8 cellular contexts compared by ENCODE assay signal in the genomic region with DNA sequence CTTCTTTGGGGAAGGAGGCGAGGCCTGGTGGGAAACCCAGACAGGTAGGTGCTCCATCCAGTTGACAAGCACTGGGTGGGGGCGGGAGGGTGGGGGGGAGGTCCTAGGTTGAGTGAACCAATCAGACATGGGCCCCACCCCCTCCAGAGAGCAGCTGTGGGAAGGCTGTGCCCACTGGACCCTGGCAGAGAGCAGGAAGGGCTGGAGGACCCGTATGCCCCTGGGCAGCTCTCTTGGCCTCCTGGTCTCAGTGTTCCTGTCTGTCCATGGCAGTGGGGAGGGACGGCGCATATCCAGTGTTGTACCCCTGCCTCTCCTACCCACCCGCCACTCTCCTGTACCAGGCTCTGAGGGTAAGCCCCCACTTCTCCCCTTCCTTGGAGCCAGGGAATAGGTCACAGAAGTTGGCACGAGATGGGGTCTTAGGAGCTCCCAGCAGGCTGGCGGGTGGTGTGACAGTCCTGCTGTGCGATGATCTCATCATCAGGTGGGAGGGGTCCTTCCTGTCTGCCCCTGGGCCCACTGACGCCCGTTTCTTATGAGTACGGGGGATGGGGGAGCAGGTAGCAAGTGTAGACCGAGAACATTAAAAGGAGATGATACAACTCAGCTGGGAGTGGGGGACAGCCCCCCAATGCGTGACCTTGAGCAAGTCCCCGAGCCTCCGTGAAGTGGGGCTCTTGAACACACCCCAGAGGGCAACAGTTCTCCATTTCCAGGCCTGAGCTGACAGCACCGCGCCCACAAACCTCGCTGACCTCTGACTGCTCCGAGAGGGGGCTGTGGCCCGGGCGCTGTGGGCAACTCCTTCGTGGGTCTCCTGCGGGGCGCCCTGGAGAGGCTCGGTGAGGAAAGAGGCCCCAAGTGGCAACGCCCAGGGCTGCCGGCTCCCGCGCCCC. TPM values are rescaled to one million over a fixed set of nuclear protein-coding genes. Genes with fewer than 3 reads are reported as not detected.
DNase-seq lines count a peak whose midpoint lies in the region; ATAC-seq and TF ChIP-seq lines count a peak whose summit lies in the region.

No MANE protein-coding gene starts in this region.

- POLR2A ChIA-PET in A673 (lab: Charles Lee; ENCODE audit: low non-redundant PET): no interaction called here
- POLR2A ChIA-PET in HCT116 (lab: Charles Lee): no interaction called here

- H3K9me3 ChIP-seq in A673 (ENCODE audit: low read depth, low read length, poor library complexity, severe bottlenecking) (no peaks in the 10 kb centered on the region), HCT116 (ENCODE audit: control insufficient read depth in 1 of 2, insufficient read depth in 1 of 2, low read depth in 1 of 2, low read length in 2 of 2) (no peaks in the 10 kb centered on the region), muscle layer of duodenum (ENCODE audit: control insufficient read depth in 1 of 2, low read length in 2 of 2) (no peaks in the 10 kb centered on the region)

- peak overlapping the region; percentile 92 for H3K4me2 ChIP-seq in HCT116 (ENCODE audit: low read length)

- intact Hi-C loops in A673 (cut with micrococcal nuclease; ENCODE audit: unreplicated experiment) (no loop called here), HCT116 (cut with micrococcal nuclease) (loop anchor here (2.0 to 10.0 kb wide), 4 partner anchors 53 to 677 kb away; partner anchors contain the start of genes CYBA and ZC3H18)

- TF ChIP-seq CTCF in A673 (conservative IDR thresholded peaks at IDR 0.05; ENCODE audit: low read depth, low read length) (no peak), HCT116 (IDR thresholded peaks at IDR 0.05 in 2 of 3, conservative IDR thresholded peaks at IDR 0.05 in 1 of 3; ENCODE audit: borderline replicate concordance in 1 of 3, insufficient read depth in 1 of 3, low read depth in 2 of 3, low read length in 2 of 3) (no peak)

- H3K27me3 ChIP-seq in A673 (replicated peaks; ENCODE audit: insufficient read depth, low read depth, low read length, poor library complexity) (peaks cover 15% of the 10 kb centered on the region), HCT116 (ENCODE audit: insufficient read depth, low read length) (no peaks in the 10 kb centered on the region), muscle layer of duodenum (ENCODE audit: low read depth, low read length) (no peaks in the 10 kb centered on the region)

- H3K9me2 ChIP-seq in HCT116 (ENCODE audit: insufficient read depth): no peaks in the 10 kb centered on the region

- DNase-seq in A673 (ENCODE audit: low spot score) (peak; percentile 35), HCT116 (ENCODE audit: low read depth, low spot score) (peak; percentile 36), NCI-H524 (lab: John Stamatoyannopoulos, UW) (no peak), GDM1 (lab: John Stamatoyannopoulos, UW) (no peak), RKO (ENCODE audit: low spot score) (no peak)
- peak in 1 of 2 donors; percentile 64 for DNase-seq in activated naive CD4-positive, alpha-beta T cell treated with anti-CD3 and anti-CD28 coated beads, Interleukin-2, amount 50 U/mL, for 72 hours (ENCODE audit: low spot score in 2 of 2)

- peak overlapping the region; percentile 36 to 85 for H3K27ac Mint-ChIP-seq in activated naive CD4-positive, alpha-beta T cell treated with anti-CD3 and anti-CD28 coated beads, Interleukin-2, amount 50 U/mL, for 72 hours

- H3K4me3 ChIP-seq in A673 (ENCODE audit: low read depth, low read length, poor library complexity, severe bottlenecking) (no peak overlapping the region), HCT116 (replicated peaks in 1 of 2; ENCODE audit: low read depth in 1 of 2, low read length in 2 of 2) (peak overlapping the region; percentile 46 to 60), muscle layer of duodenum (ENCODE audit: low read depth in 1 of 2, low read length in 2 of 2) (peak overlapping the region; percentile 33 to 61)

- no peaks in the 10 kb centered on the region for H3K36me3 ChIP-seq in A673 (ENCODE audit: insufficient read depth, low read length, poor library complexity, severe bottlenecking)
- H3K36me3 ChIP-seq in HCT116 (ENCODE audit: control insufficient read depth in 1 of 2, insufficient read depth in 2 of 2, low read length in 2 of 2): no peaks in the 10 kb centered on the region
- H3K36me3 ChIP-seq in muscle layer of duodenum (ENCODE audit: control insufficient read depth in 1 of 2, insufficient read depth in 2 of 2, low read length in 2 of 2): no peaks in the 10 kb centered on the region

- RAD21 ChIA-PET in HCT116 (lab: Charles Lee; ENCODE audit: low non-redundant PET in 1 of 2, low total read pairs in 2 of 2, uncharacterized antibody in 2 of 2, unreplicated experiment in 2 of 2): interaction anchor here in 1 of 2 experiments (0.6 kb wide), 1 partner anchor 67 kb away, joined by 3 read pairs; no protein-coding TSS in a partner anchor

- H3K9me3 Mint-ChIP-seq in activated naive CD4-positive, alpha-beta T cell treated with anti-CD3 and anti-CD28 coated beads, Interleukin-2, amount 50 U/mL, for 72 hours: no peaks in the 10 kb centered on the region

- BruUV-seq in A673 (replicated peaks; lab: Mats Ljungman, UMichigan) (no TSS peak), HCT116 (replicated peaks; lab: Mats Ljungman, UMichigan) (no TSS peak)

- ATAC-seq in HCT116: no peak
- ATAC-seq in activated naive CD4-positive, alpha-beta T cell treated with anti-CD3 and anti-CD28 coated beads, Interleukin-2, amount 50 U/mL, for 72 hours: no peak
- ATAC-seq in GM21367 (IDR thresholded peaks at IDR 0.05; ENCODE audit: unreplicated experiment): no peak

- H4K20me1 ChIP-seq in HCT116 (ENCODE audit: insufficient read depth): no peaks in the 10 kb centered on the region

- no peak overlapping the region for H3K27ac ChIP-seq in A673 (ENCODE audit: low read depth, low read length, poor library complexity, severe bottlenecking)
- peak overlapping the region; percentile 62; the same call in 1 of the 2 replicates for H3K27ac ChIP-seq in HCT116 (ENCODE audit: low read depth, low read length)
- H3K27ac ChIP-seq in muscle layer of duodenum (ENCODE audit: low read length): no peak overlapping the region

- no peak overlapping the region for H2AFZ ChIP-seq in HCT116 (ENCODE audit: low read depth, low read length, poor library complexity, severe bottlenecking)

- CTCF ChIA-PET in A673 (lab: Charles Lee): interaction anchor here (1.0 kb wide), 1 partner anchor 75 kb away, joined by 5 read pairs; no protein-coding TSS in a partner anchor
- CTCF ChIA-PET in HCT116 (lab: Charles Lee): interaction anchor here (0.8 to 1.5 kb wide), 5 partner anchors 8 to 110 kb away, joined by 3 to 10 read pairs (median 4); no protein-coding TSS in a partner anchor

- no peak for TF ChIP-seq POLR2A in HCT116 (IDR thresholded peaks at IDR 0.05; ENCODE audit: borderline replicate concordance, extremely low read depth, insufficient read depth, insufficient read length)

- H3K79me2 ChIP-seq in HCT116 (ENCODE audit: insufficient read depth, low read length): peaks cover 30% of the 10 kb centered on the region

- no peak for TF ChIP-seq RAD21 in HCT116 (IDR thresholded peaks at IDR 0.05; ENCODE audit: low read depth)

- H3K4me1 ChIP-seq in A673 (ENCODE audit: insufficient read depth, low read length, poor library complexity, severe bottlenecking) (peaks cover 45% of the 10 kb centered on the region), HCT116 (ENCODE audit: control insufficient read depth in 1 of 2, insufficient read depth in 2 of 2, low read length in 2 of 2) (peaks cover 26 to 50% of the 10 kb centered on the region in 2 experiments), muscle layer of duodenum (ENCODE audit: control insufficient read depth in 1 of 2, insufficient read depth in 2 of 2, low read length in 2 of 2) (peaks cover 0 to 32% of the 10 kb centered on the region in 2 donors)

- peaks cover 0 to 8% of the 10 kb centered on the region in 2 donors for H3K36me3 Mint-ChIP-seq in activated naive CD4-positive, alpha-beta T cell treated with anti-CD3 and anti-CD28 coated beads, Interleukin-2, amount 50 U/mL, for 72 hours

- peak overlapping the region; percentile 63 for H3K9ac ChIP-seq in HCT116 (ENCODE audit: low read length)

TF ChIP-seq in HCT116, 20 proteins besides CTCF, POLR2A, EP300 and RAD21 (continues in another document):
- TF ChIP-seq CEBPB (IDR thresholded peaks at IDR 0.05; ENCODE audit: low read depth) (no peak), YY1 (IDR thresholded peaks at IDR 0.05; ENCODE audit: extremely low read depth, insufficient replicate concordance, low read depth, low read length) (no peak), ELF1 (IDR thresholded peaks at IDR 0.05; ENCODE audit: borderline replicate concordance, low read depth) (no peak), EZH2phosphoT487 (IDR thresholded peaks at IDR 0.05; ENCODE audit: borderline replicate concordance) (no peak), SP1 (IDR thresholded peaks at IDR 0.05; ENCODE audit: low read depth) (no peak), POLR2AphosphoS5 (IDR thresholded peaks at IDR 0.05; ENCODE audit: low read depth, low read length) (no peak)
- TF ChIP-seq, protein P1, sequence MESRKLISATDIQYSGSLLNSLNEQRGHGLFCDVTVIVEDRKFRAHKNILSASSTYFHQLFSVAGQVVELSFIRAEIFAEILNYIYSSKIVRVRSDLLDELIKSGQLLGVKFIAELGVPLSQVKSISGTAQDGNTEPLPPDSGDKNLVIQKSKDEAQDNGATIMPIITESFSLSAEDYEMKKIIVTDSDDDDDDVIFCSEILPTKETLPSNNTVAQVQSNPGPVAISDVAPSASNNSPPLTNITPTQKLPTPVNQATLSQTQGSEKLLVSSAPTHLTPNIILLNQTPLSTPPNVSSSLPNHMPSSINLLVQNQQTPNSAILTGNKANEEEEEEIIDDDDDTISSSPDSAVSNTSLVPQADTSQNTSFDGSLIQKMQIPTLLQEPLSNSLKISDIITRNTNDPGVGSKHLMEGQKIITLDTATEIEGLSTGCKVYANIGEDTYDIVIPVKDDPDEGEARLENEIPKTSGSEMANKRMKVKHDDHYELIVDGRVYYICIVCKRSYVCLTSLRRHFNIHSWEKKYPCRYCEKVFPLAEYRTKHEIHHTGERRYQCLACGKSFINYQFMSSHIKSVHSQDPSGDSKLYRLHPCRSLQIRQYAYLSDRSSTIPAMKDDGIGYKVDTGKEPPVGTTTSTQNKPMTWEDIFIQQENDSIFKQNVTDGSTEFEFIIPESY (IDR thresholded peaks at IDR 0.05; ENCODE audit: extremely low read depth, insufficient replicate concordance, low read length): no peak

RNA-seq across cellular contexts. Expression of gene ZFPM1, which starts 1.2 kb away (rescaled TPM):
- 5.6 and 6.7 TPM in 2 replicates for total RNA-seq in A673 (2021)
- 14.6 TPM for total RNA-seq in HCT116 (2021; ENCODE audit: unreplicated experiment)
- 5.6 and 6.4 TPM in 2 replicates for polyA plus RNA-seq in HCT116 (2012)
- total RNA-seq in activated naive CD4-positive, alpha-beta T cell treated with anti-CD3 and anti-CD28 coated beads, Interleukin-2, amount 50 U/mL, for 72 hours: 10 to 100 TPM; 15.5 to 25.1 TPM

Comparison
In these comparisons a context has a peak if more than half of its experiments do, and no peak if none do; other contexts are left out.
1. DNase-seq: peak in A673 (single experiment) and HCT116 (single experiment); none in NCI-H524 (0 of 2), GDM1 (single experiment) and RKO (single experiment).